ENCODE assay signal across 17 cellular contexts in the genomic region with DNA sequence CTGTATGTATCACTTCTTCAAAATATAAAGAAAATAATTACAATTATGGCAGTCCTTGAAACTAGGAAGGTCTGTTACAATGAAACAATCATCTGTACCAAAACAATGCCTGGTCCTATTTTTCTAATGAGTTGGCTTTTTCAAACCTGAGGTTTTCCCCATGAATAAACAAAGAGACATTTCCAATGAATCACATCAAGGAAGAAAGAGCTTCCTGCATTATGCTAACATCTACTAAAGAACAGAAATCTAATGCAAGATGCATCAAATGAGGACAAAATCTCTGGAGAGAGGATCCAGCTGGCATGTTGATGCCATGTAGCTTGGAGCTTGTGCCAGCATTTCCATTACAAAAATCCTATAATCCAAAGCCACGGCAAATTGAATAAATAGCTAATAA. TPM values are rescaled to one million over a fixed set of nuclear protein-coding genes. Genes with fewer than 3 reads are reported as not detected.
DNase-seq lines count a peak whose midpoint lies in the region; FAIRE-seq and TF ChIP-seq lines count a peak whose summit lies in the region.
"Had no signal": no experiment of that assay in that cellular context is flagged by ENCODE, and none has a peak within 500 bp of the region (broad histone marks: within the 10 kb centered on the region; RNA-seq: fewer than 3 reads in every experiment).

No MANE protein-coding gene starts in this region.

- H3K9me1 ChIP-seq in endothelial cell of umbilical vein (replicated peaks; ENCODE audit: control insufficient read depth, extremely low read depth, insufficient read depth, low read length) = no peaks in the 10 kb centered on the region

- H3K4me3 ChIP-seq in SK-N-MC = no peak overlapping the region
- H3K4me3 ChIP-seq in endothelial cell of umbilical vein (replicated peaks in 1 of 3; ENCODE audit: insufficient read depth in 1 of 3, low read depth in 1 of 3, low read length in 3 of 3) = peak overlapping the region in 1 of 3 experiments; percentile 20
- no peak overlapping the region for H3K4me3 ChIP-seq in mesenchymal stem cell (ENCODE audit: insufficient read depth in 1 of 2, low read depth in 1 of 2, low read length in 2 of 2)
- H3K4me3 ChIP-seq: K562, spleen, vagina had no signal

- H2AFZ ChIP-seq in endothelial cell of umbilical vein (ENCODE audit: low read depth, low read length) = no peak overlapping the region
- no peak overlapping the region for H2AFZ ChIP-seq in mesenchymal stem cell (ENCODE audit: low read depth, low read length)

- BruUV-seq in endothelial cell of umbilical vein (replicated peaks; lab: Mats Ljungman, UMichigan) = no TSS peak

- CTCF ChIA-PET in endothelial cell of umbilical vein (lab: Charles Lee) = interaction anchor here (0.9 to 4.0 kb wide), 9 partner anchors 9 to 59 kb away, joined by 3 to 23 read pairs (median 5); partner anchors contain the start of gene NIN

- peak; percentile 64 for FAIRE-seq in endothelial cell of umbilical vein (lab: Jason Lieb, UNC)
- FAIRE-seq: islet of Langerhans, K562 had no signal

- H3K79me1 ChIP-seq in mesenchymal stem cell (replicated peaks; ENCODE audit: low read length, poor library complexity, severe bottlenecking) = peaks cover 21% of the 10 kb centered on the region

- DNase-seq in EL (peak; percentile 59), SK-N-MC (ENCODE audit: low read depth, low spot score) (no peak), endothelial cell of umbilical vein (ENCODE audit: low read depth, low spot score) (peak; percentile 86), mesenchymal stem cell (peak; percentile 42), epidermal melanocyte (ENCODE audit: insufficient read length, low spot score) (no peak), mucosa of gallbladder (ENCODE audit: low spot score) (no peak), HT-29 (ENCODE audit: low spot score) (no peak), midbrain (lab: John Stamatoyannopoulos, UW) (no peak)
- DNase-seq: activated CD8-positive, alpha-beta T cell treated with anti-CD3 and anti-CD28 coated beads, Interleukin-2, amount 10 ng/mL, durations not matched to agents 7 days and 5 days; glutamatergic neuron; NCI-H1417 treated with DMSO at 0.1 percent for 48 hours; NCI-H345; spleen had no signal

- no peak overlapping the region for H3K14ac ChIP-seq in mesenchymal stem cell (ENCODE audit: low read length in 2 of 2)

- intact Hi-C loops in endothelial cell of umbilical vein (cut with micrococcal nuclease) = loop anchor here (1.0 to 2.0 kb wide), 2 partner anchors 29 to 59 kb away; partner anchors contain the start of gene NIN

- H3K36me3 ChIP-seq in SK-N-MC (ENCODE audit: insufficient read depth, low read length) (peaks cover 12% of the 10 kb centered on the region), endothelial cell of umbilical vein (ENCODE audit: control insufficient read depth in 2 of 2, extremely low read depth in 1 of 2, insufficient read depth in 2 of 2, low read length in 2 of 2) (peaks cover 5 to 6% of the 10 kb centered on the region in 2 experiments), mesenchymal stem cell (ENCODE audit: control insufficient read depth in 1 of 2, insufficient read depth in 2 of 2, low read depth in 1 of 2, low read length in 2 of 2) (peaks cover 3 to 18% of the 10 kb centered on the region in 2 experiments)
- H3K36me3 ChIP-seq: vagina had no signal

- H3K18ac ChIP-seq in mesenchymal stem cell (ENCODE audit: low read depth in 1 of 2, low read length in 2 of 2) = no peak overlapping the region

- no peaks in the 10 kb centered on the region for H3K27me3 ChIP-seq in endothelial cell of umbilical vein (ENCODE audit: control insufficient read depth in 2 of 2, insufficient read depth in 2 of 2, low read length in 2 of 2)
- H3K27me3 ChIP-seq in mesenchymal stem cell (ENCODE audit: control insufficient read depth in 1 of 2, insufficient read depth in 1 of 2, low read length in 2 of 2) = no peaks in the 10 kb centered on the region
- H3K27me3 ChIP-seq: spleen, vagina had no signal

- H3K9ac ChIP-seq in SK-N-MC (ENCODE audit: insufficient read length) = no peak overlapping the region
- H3K9ac ChIP-seq in endothelial cell of umbilical vein (replicated peaks; ENCODE audit: extremely low read depth, insufficient read depth, low read length) = peak overlapping the region; percentile 53
- H3K9ac ChIP-seq in mesenchymal stem cell (ENCODE audit: low read length) = peak overlapping the region; percentile 22

- no peak for TF ChIP-seq POLR2A in endothelial cell of umbilical vein (IDR thresholded peaks at IDR 0.05; ENCODE audit: low read depth, low read length)

- dilution Hi-C loops in endothelial cell of umbilical vein (cut with MboI; ENCODE audit: extremely low pct_ligation_motif_present, low sequenced_read_pairs) = no loop called here

- H3K4me2 ChIP-seq in endothelial cell of umbilical vein (ENCODE audit: insufficient read depth, low read length) (peak overlapping the region; percentile 81), mesenchymal stem cell (ENCODE audit: low read length, poor library complexity, severe bottlenecking) (no peak overlapping the region)

- H2AK5ac ChIP-seq in mesenchymal stem cell (ENCODE audit: low read length, severe bottlenecking) = no peak overlapping the region

- no peak overlapping the region for H4K8ac ChIP-seq in mesenchymal stem cell (ENCODE audit: low read length)

- no peaks in the 10 kb centered on the region for H4K20me1 ChIP-seq in endothelial cell of umbilical vein (replicated peaks; ENCODE audit: control insufficient read depth, extremely low read depth, insufficient read depth, low read length)

- H3K27ac ChIP-seq in SK-N-MC (0 out of 2 replicates have a peak overlapping the region, but pooled peaks have one; percentile 20), endothelial cell of umbilical vein (ENCODE audit: insufficient read depth, low read depth, low read length) (peak overlapping the region; percentile 94), mesenchymal stem cell (ENCODE audit: low read length, poor library complexity, severe bottlenecking) (peak overlapping the region; percentile 41)
- H3K27ac ChIP-seq: vagina, VCaP had no signal

- TF ChIP-seq CTCF in endothelial cell of umbilical vein (IDR thresholded peaks at IDR 0.05; ENCODE audit: extremely low read depth in 1 of 2, insufficient read depth in 1 of 2, low read depth in 1 of 2, low read length in 2 of 2) = no peak

- POLR2A ChIA-PET in endothelial cell of umbilical vein (lab: Charles Lee) = no interaction called here

- no peak overlapping the region for H2BK120ac ChIP-seq in mesenchymal stem cell (ENCODE audit: low read depth, low read length)

- no peak overlapping the region for H2BK5ac ChIP-seq in mesenchymal stem cell (ENCODE audit: low read depth, low read length, poor library complexity, severe bottlenecking)

- H3K4me1 ChIP-seq in endothelial cell of umbilical vein (ENCODE audit: control insufficient read depth, extremely low read depth, insufficient read depth, low read length) (peaks cover 57% of the 10 kb centered on the region), mesenchymal stem cell (ENCODE audit: control insufficient read depth, insufficient read depth, low read depth, low read length) (peaks cover 8% of the 10 kb centered on the region)

- H2BK15ac ChIP-seq in mesenchymal stem cell (ENCODE audit: low read depth, poor library complexity, severe bottlenecking) = no peak overlapping the region

- H2BK12ac ChIP-seq in mesenchymal stem cell (ENCODE audit: low read length in 2 of 2) = no peak overlapping the region

- H3K4ac ChIP-seq in mesenchymal stem cell (ENCODE audit: low read depth in 1 of 2, low read length in 2 of 2) = no peak overlapping the region

- H4K91ac ChIP-seq in mesenchymal stem cell (ENCODE audit: low read length) = no peak overlapping the region

- H3K79me2 ChIP-seq in endothelial cell of umbilical vein (ENCODE audit: control insufficient read depth, insufficient read depth, low read length) = peaks cover 15% of the 10 kb centered on the region

- no CpG with 5 or more reads among the region's 1 CpG for WGBS in mesenchymal stem cell

- no peak overlapping the region for H3K23ac ChIP-seq in mesenchymal stem cell (ENCODE audit: low read length in 2 of 2)

- no peaks in the 10 kb centered on the region for H3K9me3 ChIP-seq in SK-N-MC (ENCODE audit: low read depth, low read length)
- H3K9me3 ChIP-seq in endothelial cell of umbilical vein (replicated peaks; ENCODE audit: control insufficient read depth, insufficient read depth, low read length) = no peaks in the 10 kb centered on the region
- no peaks in the 10 kb centered on the region for H3K9me3 ChIP-seq in mesenchymal stem cell (ENCODE audit: control insufficient read depth, low read length)
- H3K9me3 ChIP-seq: spleen, vagina had no signal

TF ChIP-seq in endothelial cell of umbilical vein, 7 proteins besides CTCF, POLR2A, EP300 and RAD21:
- no peak for TF ChIP-seq MYC (IDR thresholded peaks at IDR 0.05; ENCODE audit: low read depth, low read length)
- no peak for TF ChIP-seq GATA2 (IDR thresholded peaks at IDR 0.05; ENCODE audit: insufficient read depth, insufficient read length, low read depth, low read length)
- TF ChIP-seq EZH2 (IDR thresholded peaks at IDR 0.05; ENCODE audit: borderline replicate concordance, low read depth, low read length, severe bottlenecking) = no peak
- peak; percentile 81 for TF ChIP-seq FOS (IDR thresholded peaks at IDR 0.05; ENCODE audit: borderline replicate concordance, insufficient read depth, low read length)
- TF ChIP-seq JUN (IDR thresholded peaks at IDR 0.05; ENCODE audit: borderline replicate concordance, insufficient read depth, insufficient read length, low read depth) = peak; percentile 54

RNA-seq across cellular contexts. Expression of gene NIN, which starts 29.3 kb away (rescaled TPM):
- total RNA-seq in endothelial cell of umbilical vein (68.2 and 76.3 TPM in 2 replicates), mucosa of gallbladder (28.3 TPM)
- 6.5 and 7.1 TPM in 2 replicates for polyA plus RNA-seq in endothelial cell of umbilical vein
- polyA plus RNA-seq in endothelial cell of umbilical vein (2011; cell fraction: cytosol; rRNA removed) = 11.8 and 14.1 TPM in 2 replicates
- polyA plus RNA-seq in endothelial cell of umbilical vein (2011; cell fraction: nucleus; rRNA removed) = 28.9 and 40.7 TPM in 2 replicates
- 24.6 and 38.0 TPM in 2 replicates for polyA plus RNA-seq in endothelial cell of umbilical vein (2012)
- 67.2 and 81.4 TPM in 2 replicates for polyA minus RNA-seq in endothelial cell of umbilical vein
- polyA minus RNA-seq in endothelial cell of umbilical vein (2011; cell fraction: cytosol; rRNA and poly(A)+ RNA removed) = 7.7 TPM
- polyA minus RNA-seq in endothelial cell of umbilical vein (2011; cell fraction: nucleus; rRNA and poly(A)+ RNA removed) = 57.7 and 69.8 TPM in 2 replicates
- polyA plus RNA-seq in mesenchymal stem cell (2013, experiment 1 of 2) = 18.3 TPM
- 17.2 TPM for polyA plus RNA-seq in mesenchymal stem cell (2013, experiment 2 of 2)
- 5.9 and 12.4 TPM in 2 replicates for total RNA-seq in HT-29 (2014; rRNA removed; shearing (Covaris generic))

Comparison
In these comparisons a context has a peak if more than half of its experiments do, and no peak if none do; other contexts are left out.
1. DNase-seq: peak in EL (single experiment), endothelial cell of umbilical vein (single experiment) and mesenchymal stem cell (single experiment); none in SK-N-MC (single experiment), epidermal melanocyte (single experiment), mucosa of gallbladder (single experiment), HT-29 (single experiment) and midbrain (single experiment).
2. H3K27ac ChIP-seq: peak in every context shown above with its lines; median percentile 94 in endothelial cell of umbilical vein; 41 in mesenchymal stem cell; 20 in SK-N-MC.